1 cellular context compared by ENCODE assay signal in genomic region chr2:217816396-217816869, GRCh38.
TF ChIP-seq lines count a peak whose summit lies in the region.

No MANE protein-coding gene starts in this region.

TF ChIP-seq in K562, 482 proteins besides CTCF, POLR2A, EP300 and RAD21 (continued from another document):
- no peak for TF ChIP-seq RERE (CRISPR knock-in tag; IDR thresholded peaks at IDR 0.05; ENCODE audit: borderline replicate concordance)
